ENCODE assay signal across 1 cellular context in genomic region chr2:24045511-24046508, GRCh38.
TF ChIP-seq lines count a peak whose summit lies in the region.

No MANE protein-coding gene starts in this region.

TF ChIP-seq in HepG2, 621 proteins besides CTCF, POLR2A, EP300 and RAD21 (continues in another document):
- peak; percentile 68; the same call in 1 of the 2 replicates for TF ChIP-seq ZNF281 (CRISPR knock-in tag; IDR thresholded peaks at IDR 0.05; ENCODE audit: borderline replicate concordance)
- no peak for TF ChIP-seq TOPORS (CRISPR knock-in tag; IDR thresholded peaks at IDR 0.05)
- TF ChIP-seq SETDB1 (CRISPR knock-in tag; IDR thresholded peaks at IDR 0.05; ENCODE audit: borderline replicate concordance): no peak
- TF ChIP-seq MLX (CRISPR knock-in tag; IDR thresholded peaks at IDR 0.05): 0 out of 2 replicates have a peak, but pooled peaks have one; percentile 21
- TF ChIP-seq KMT2A (CRISPR knock-in tag; IDR thresholded peaks at IDR 0.05): no peak
- TF ChIP-seq ZNF235 (CRISPR knock-in tag; IDR thresholded peaks at IDR 0.05; ENCODE audit: borderline replicate concordance): no peak
- TF ChIP-seq EHMT2 (IDR thresholded peaks at IDR 0.05; ENCODE audit: borderline replicate concordance, low read depth, low read length): no peak
- TF ChIP-seq CEBPZ (IDR thresholded peaks at IDR 0.05; ENCODE audit: low read length): no peak
- TF ChIP-seq ZNF614 (CRISPR knock-in tag; IDR thresholded peaks at IDR 0.05; ENCODE audit: borderline replicate concordance): no peak; the same call in 1 of the 2 replicates
- no peak for TF ChIP-seq ZFP37 (CRISPR knock-in tag; IDR thresholded peaks at IDR 0.05; ENCODE audit: borderline replicate concordance)
- TF ChIP-seq TFE3 (CRISPR knock-in tag; IDR thresholded peaks at IDR 0.05): no peak
- TF ChIP-seq ZBTB7B (CRISPR knock-in tag; IDR thresholded peaks at IDR 0.05): peak; percentile 38; the same call in 1 of the 2 replicates
- TF ChIP-seq DZIP1 (CRISPR knock-in tag; IDR thresholded peaks at IDR 0.05): no peak
- TF ChIP-seq BATF2 (CRISPR knock-in tag; IDR thresholded peaks at IDR 0.05): no peak
- no peak for TF ChIP-seq KAT7 (CRISPR knock-in tag; IDR thresholded peaks at IDR 0.05; ENCODE audit: borderline replicate concordance)
- TF ChIP-seq PATZ1 (CRISPR knock-in tag; IDR thresholded peaks at IDR 0.05): peak; percentile 76
- no peak for TF ChIP-seq FUBP1 (CRISPR knock-in tag; IDR thresholded peaks at IDR 0.05; ENCODE audit: borderline replicate concordance)
- no peak for TF ChIP-seq ZNF605 (CRISPR knock-in tag; IDR thresholded peaks at IDR 0.05)
- TF ChIP-seq NR2F2 (IDR thresholded peaks at IDR 0.05; ENCODE audit: borderline replicate concordance, low read depth): no peak
- peak; percentile 76 for TF ChIP-seq PCBP2 (optimal IDR thresholded peaks at IDR 0.05; ENCODE audit: low read depth, low read length, poor library complexity, severe bottlenecking)
- TF ChIP-seq ZHX1 (CRISPR knock-in tag; IDR thresholded peaks at IDR 0.05; ENCODE audit: low read depth): no peak
- TF ChIP-seq HNRNPK (IDR thresholded peaks at IDR 0.05; ENCODE audit: low read depth, low read length, poor library complexity, severe bottlenecking): peak; percentile 11
- TF ChIP-seq PLRG1 (conservative IDR thresholded peaks at IDR 0.05): no peak
- TF ChIP-seq ZBTB4 (CRISPR knock-in tag; IDR thresholded peaks at IDR 0.05; ENCODE audit: borderline replicate concordance): no peak
- TF ChIP-seq ZNF773 (CRISPR knock-in tag; IDR thresholded peaks at IDR 0.05; ENCODE audit: borderline replicate concordance): no peak
- TF ChIP-seq KLF11 (CRISPR knock-in tag; IDR thresholded peaks at IDR 0.05): no peak
- no peak for TF ChIP-seq TOE1 (CRISPR knock-in tag; IDR thresholded peaks at IDR 0.05)
- TF ChIP-seq ZSCAN12 (CRISPR knock-in tag; IDR thresholded peaks at IDR 0.05): no peak
- TF ChIP-seq CAMTA2 (CRISPR knock-in tag; IDR thresholded peaks at IDR 0.05; ENCODE audit: borderline replicate concordance): no peak
- TF ChIP-seq AKAP8 (CRISPR knock-in tag; IDR thresholded peaks at IDR 0.05): no peak
- TF ChIP-seq MAZ (IDR thresholded peaks at IDR 0.05; ENCODE audit: borderline replicate concordance, low read depth, low read length): peak; percentile 24; the same call in 1 of the 2 replicates
- TF ChIP-seq MAZ (CRISPR knock-in tag; IDR thresholded peaks at IDR 0.05; ENCODE audit: low read depth): 0 out of 2 replicates have a peak, but pooled peaks have one; percentile 34
